In genomic region chr19:55031178-55031577, GRCh38 we compare ENCODE assay signal across 1 cellular context.
TF ChIP-seq lines count a peak whose summit lies in the region.

No MANE protein-coding gene starts in this region.

TF ChIP-seq in K562, 482 proteins besides CTCF, POLR2A, EP300 and RAD21:
- TF ChIP-seq RBM25 (IDR thresholded peaks at IDR 0.05; ENCODE audit: low read depth, low read length, severe bottlenecking) (peak; percentile 45), PTBP1 (IDR thresholded peaks at IDR 0.05; ENCODE audit: low read depth, low read length) (no peak), HINFP (tag; conservative IDR thresholded peaks at IDR 0.05; ENCODE audit: low read depth) (no peak), ZNF121 (CRISPR knock-in tag; conservative IDR thresholded peaks at IDR 0.05) (peak; percentile 92)
